15 cellular contexts compared by ENCODE assay signal in genomic region chr14:98368214-98368613, GRCh38.
"Had no signal": no experiment of that assay in that cellular context is flagged by ENCODE, and none has a peak within 500 bp of the region (broad histone marks: within the 10 kb centered on the region; RNA-seq: fewer than 3 reads in every experiment).

No MANE protein-coding gene starts in this region.

- H3K36me3 ChIP-seq: ascending aorta, pancreas, stomach, thoracic aorta had no signal

- DNase-seq: activated CD4-positive, alpha-beta T cell treated with anti-CD3 and anti-CD28 coated beads, Interleukin-2, amount 50 U/mL, for 1 hour; activated naive CD4-positive, alpha-beta T cell treated with Interleukin-2 at 50 U/mL for 16 hours; activated T-cell treated with anti-CD3 and anti-CD28 coated beads for 4 hours; erythroblast; hippocampal formation; naive B cell; pancreas; stomach; T-helper 17 cell had no signal

- H3K27me3 Mint-ChIP-seq: activated T-helper 17 cell treated with anti-CD3 and anti-CD28 coated beads, Interleukin-2, amount 50 U/mL, for 72 hours; naive B cell; T-helper 17 cell had no signal

- H3K4me3 Mint-ChIP-seq: activated T-helper 17 cell treated with anti-CD3 and anti-CD28 coated beads, Interleukin-2, amount 50 U/mL, for 72 hours; naive B cell; WTC11 had no signal

- H3K27me3 ChIP-seq: ascending aorta, pancreas, stomach had no signal

- H3K36me3 Mint-ChIP-seq: naive B cell had no signal

- H3K27ac Mint-ChIP-seq: naive B cell, T-helper 17 cell, WTC11 had no signal

- H3K27ac ChIP-seq: ascending aorta, pancreas, stomach, thoracic aorta had no signal

- ATAC-seq: activated T-helper 17 cell treated with anti-CD3 and anti-CD28 coated beads, Interleukin-2, amount 50 U/mL, for 72 hours; left lobe of liver; pancreas; sciatic nerve; T-helper 17 cell; WTC11 had no signal

- H3K4me1 ChIP-seq: ascending aorta, pancreas, stomach had no signal

- H3K4me1 Mint-ChIP-seq: naive B cell had no signal

- H3K4me3 ChIP-seq: ascending aorta, pancreas, stomach, thoracic aorta had no signal

- H3K9me3 ChIP-seq: ascending aorta, pancreas, thoracic aorta had no signal
